18 cellular contexts compared by ENCODE assay signal in the genomic region with DNA sequence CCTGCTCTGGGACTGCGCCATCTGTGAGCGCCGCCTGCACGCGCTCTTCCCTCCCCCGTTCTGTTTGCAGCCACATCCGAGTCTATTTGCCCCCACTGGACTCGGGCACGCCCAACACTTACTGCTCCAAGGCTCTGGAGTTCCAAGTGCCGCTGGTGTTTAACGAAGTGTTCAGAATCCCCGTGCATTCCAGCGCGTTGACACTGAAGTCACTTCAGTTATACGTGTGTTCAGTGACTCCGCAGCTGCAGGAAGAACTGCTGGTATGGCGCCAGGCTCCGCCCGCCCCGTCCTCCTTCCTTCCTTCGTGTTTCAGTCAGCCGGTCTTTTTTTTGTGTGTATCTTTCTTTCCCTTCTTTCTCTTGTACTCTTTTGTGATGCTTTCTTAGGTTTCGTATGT. TPM values are rescaled to one million over a fixed set of nuclear protein-coding genes. Genes with fewer than 3 reads are reported as not detected.
A peak's percentile ranks its signal among the peaks of the same experiment; 100 is the strongest.
DNase-seq lines count a peak whose midpoint lies in the region; ATAC-seq and TF ChIP-seq lines count a peak whose summit lies in the region.
"Had no signal": no experiment of that assay in that cellular context is flagged by ENCODE, and none has a peak within 500 bp of the region (broad histone marks: within the 10 kb centered on the region; RNA-seq: fewer than 3 reads in every experiment).

No MANE protein-coding gene starts in this region.

- H3K27me3 Mint-ChIP-seq in activated CD4-positive, alpha-beta memory T cell treated with anti-CD3 and anti-CD28 coated beads, Interleukin-2, amount 10 ng/mL, durations not matched to agents 7 days and 5 days: no peaks in the 10 kb centered on the region
- H3K27me3 Mint-ChIP-seq: CD4-positive, CD25-positive, alpha-beta regulatory T cell had no signal

- peaks cover 0 to 57% (median 38%) of the 10 kb centered on the region in 11 experiments; a peak in 19 of 22 replicates for H3K36me3 ChIP-seq in BLaER1 treated with 17β-estradiol and CSF1 and Interleukin-3, amounts not matched to agents 10 nM and 100 nM
- H3K36me3 ChIP-seq in lung (ENCODE audit: control insufficient read depth in 2 of 2, insufficient read depth in 2 of 2, low read length in 2 of 2) (peaks cover 0 to 31% of the 10 kb centered on the region in 2 donors), Peyer's patch (peaks cover 0 to 16% (median 0%) of the 10 kb centered on the region in 3 donors)
- H3K36me3 ChIP-seq: HAP-1 had no signal

- H3K4me1 ChIP-seq in BLaER1 treated with 17β-estradiol and CSF1 and Interleukin-3, amounts not matched to agents 10 nM and 100 nM: peaks cover 29 to 68% (median 55%) of the 10 kb centered on the region in 10 experiments
- H3K4me1 ChIP-seq in lung (ENCODE audit: control insufficient read depth in 2 of 2, insufficient read depth in 2 of 2, low read length in 2 of 2) (no peaks in the 10 kb centered on the region), Peyer's patch (no peaks in the 10 kb centered on the region)
- H3K4me1 ChIP-seq: HAP-1 had no signal

- peaks cover 0 to 24% (median 0%) of the 10 kb centered on the region in 11 experiments; a peak in 3 of 22 replicates for H3K9me3 ChIP-seq in BLaER1 treated with 17β-estradiol and CSF1 and Interleukin-3, amounts not matched to agents 10 nM and 100 nM (replicated peaks in 1 of 11)
- peaks cover 0 to 3% of the 10 kb centered on the region in 2 donors for H3K9me3 ChIP-seq in lung (ENCODE audit: control insufficient read depth in 2 of 2, insufficient read depth in 1 of 2, low read length in 1 of 2)
- H3K9me3 ChIP-seq in Peyer's patch: no peaks in the 10 kb centered on the region

- H3K4me1 Mint-ChIP-seq in stimulated activated effector memory CD8-positive, alpha-beta T cell treated with anti-CD3 and anti-CD28 coated beads, Interleukin-12 subunit alpha, Interleukin-12 subunit beta, amount 100 ng/mL, for 72 hours: peaks cover 21% of the 10 kb centered on the region
- no peaks in the 10 kb centered on the region for H3K4me1 Mint-ChIP-seq in activated CD4-positive, alpha-beta memory T cell treated with anti-CD3 and anti-CD28 coated beads, Interleukin-2, amount 10 ng/mL, durations not matched to agents 7 days and 5 days

- WGBS in lung, 2 donors: 65 to 75% methylated on average over 22 to 23 of the region's 23 CpGs

- H3K4me3 ChIP-seq in BLaER1 treated with 17β-estradiol and CSF1 and Interleukin-3, amounts not matched to agents 10 nM and 100 nM: 0 out of 20 replicates have a peak overlapping the region, but pooled peaks of 1 of the 10 experiments have one; percentile 21
- H3K4me3 ChIP-seq in lung (no peak overlapping the region), Peyer's patch (no peak overlapping the region)
- H3K4me3 ChIP-seq: GM12878, GM23248, HAP-1 had no signal

- no peak overlapping the region for H3K4me3 Mint-ChIP-seq in stimulated activated effector memory CD8-positive, alpha-beta T cell treated with anti-CD3 and anti-CD28 coated beads, Interleukin-12 subunit alpha, Interleukin-12 subunit beta, amount 100 ng/mL, for 72 hours
- H3K4me3 Mint-ChIP-seq in activated CD4-positive, alpha-beta memory T cell treated with anti-CD3 and anti-CD28 coated beads, Interleukin-2, amount 10 ng/mL, durations not matched to agents 7 days and 5 days: no peak overlapping the region
- H3K4me3 Mint-ChIP-seq: CD4-positive, CD25-positive, alpha-beta regulatory T cell had no signal

- H4K20me1 ChIP-seq in BLaER1 treated with 17β-estradiol and CSF1 and Interleukin-3, amounts not matched to agents 10 nM and 100 nM: peaks cover 0 to 54% (median 10%) of the 10 kb centered on the region in 11 experiments; a peak in 9 of 22 replicates

- H3K27ac Mint-ChIP-seq in stimulated activated effector memory CD8-positive, alpha-beta T cell treated with anti-CD3 and anti-CD28 coated beads, Interleukin-12 subunit alpha, Interleukin-12 subunit beta, amount 100 ng/mL, for 72 hours: peak overlapping the region; percentile 40
- no peak overlapping the region for H3K27ac Mint-ChIP-seq in activated CD4-positive, alpha-beta memory T cell treated with anti-CD3 and anti-CD28 coated beads, Interleukin-2, amount 10 ng/mL, durations not matched to agents 7 days and 5 days

- H3K4me2 ChIP-seq in BLaER1 treated with 17β-estradiol and CSF1 and Interleukin-3, amounts not matched to agents 10 nM and 100 nM: peak overlapping the region; percentile 23 to 96 (median 78); a peak in 20 of 22 replicates

- H3K27ac ChIP-seq in BLaER1 treated with 17β-estradiol and CSF1 and Interleukin-3, amounts not matched to agents 10 nM and 100 nM: peak overlapping the region in 2 of 11 experiments; percentile 6 to 56; a peak in 5 of 22 replicates
- H3K27ac ChIP-seq in lung (ENCODE audit: low read depth in 1 of 2, low read length in 1 of 2): no peak overlapping the region
- H3K27ac ChIP-seq in Peyer's patch: no peak overlapping the region
- H3K27ac ChIP-seq: GM23248 had no signal

- DNase-seq in lung (ENCODE audit: low spot score) (peak; percentile 52), NCI-H446 (lab: John Stamatoyannopoulos, UW) (no peak), glomerular visceral epithelial cell (ENCODE audit: extremely low spot score) (no peak), Peyer's patch (no peak)
- DNase-seq in stimulated activated effector memory CD8-positive, alpha-beta T cell treated with anti-CD3 and anti-CD28 coated beads, Interleukin-12 subunit alpha, Interleukin-12 subunit beta, amount 100 ng/mL, for 72 hours (ENCODE audit: low spot score in 2 of 2): no peak
- DNase-seq in activated CD4-positive, alpha-beta memory T cell treated with anti-CD3 and anti-CD28 coated beads, Interleukin-2, amount 10 ng/mL, durations not matched to agents 7 days and 5 days: no peak
- DNase-seq: 8988T; CD4-positive, CD25-positive, alpha-beta regulatory T cell; CD8-positive, alpha-beta memory T cell; COR-L47; DMS 273 treated with DMSO at 0.1 percent for 48 hours; DMS53; DND-41; EL; GM23248 had no signal

- TF ChIP-seq CTCF in lung (IDR thresholded peaks at IDR 0.05; ENCODE audit: control extremely low read depth, extremely low read depth) (no peak), Peyer's patch (IDR thresholded peaks at IDR 0.05) (no peak)

- H3K36me3 Mint-ChIP-seq in stimulated activated effector memory CD8-positive, alpha-beta T cell treated with anti-CD3 and anti-CD28 coated beads, Interleukin-12 subunit alpha, Interleukin-12 subunit beta, amount 100 ng/mL, for 72 hours: peaks cover 73% of the 10 kb centered on the region
- peaks cover 2% of the 10 kb centered on the region for H3K36me3 Mint-ChIP-seq in activated CD4-positive, alpha-beta memory T cell treated with anti-CD3 and anti-CD28 coated beads, Interleukin-2, amount 10 ng/mL, durations not matched to agents 7 days and 5 days (ENCODE audit: low read depth)

- H3K9ac ChIP-seq in BLaER1 treated with 17β-estradiol and CSF1 and Interleukin-3, amounts not matched to agents 10 nM and 100 nM: peak overlapping the region in 3 of 11 experiments; percentile 4 to 38 (median 19); a peak in 2 of 22 replicates
- H3K9ac ChIP-seq: GM23248 had no signal

- no peaks in the 10 kb centered on the region for H3K9me3 Mint-ChIP-seq in stimulated activated effector memory CD8-positive, alpha-beta T cell treated with anti-CD3 and anti-CD28 coated beads, Interleukin-12 subunit alpha, Interleukin-12 subunit beta, amount 100 ng/mL, for 72 hours
- H3K9me3 Mint-ChIP-seq in activated CD4-positive, alpha-beta memory T cell treated with anti-CD3 and anti-CD28 coated beads, Interleukin-2, amount 10 ng/mL, durations not matched to agents 7 days and 5 days: no peaks in the 10 kb centered on the region
- H3K9me3 Mint-ChIP-seq: CD4-positive, CD25-positive, alpha-beta regulatory T cell; CD8-positive, alpha-beta memory T cell had no signal

- CTCF ChIA-PET in activated CD4-positive, alpha-beta memory T cell treated with anti-CD3 and anti-CD28 coated beads, Interleukin-2, amount 10 ng/mL, durations not matched to agents 7 days and 5 days (lab: Charles Lee): no interaction called here

- no peak for TF ChIP-seq POLR2A in Peyer's patch (IDR thresholded peaks at IDR 0.05)

- peak; percentile 62 for ATAC-seq in lung (ENCODE audit: insufficient read depth, low FRiP score)
- no peak for ATAC-seq in stimulated activated effector memory CD8-positive, alpha-beta T cell treated with anti-CD3 and anti-CD28 coated beads, Interleukin-12 subunit alpha, Interleukin-12 subunit beta, amount 100 ng/mL, for 72 hours
- ATAC-seq: GM12878 had no signal

- POLR2A ChIA-PET in activated CD4-positive, alpha-beta memory T cell treated with anti-CD3 and anti-CD28 coated beads, Interleukin-2, amount 10 ng/mL, durations not matched to agents 7 days and 5 days (lab: Charles Lee): no interaction called here

- H3K27me3 ChIP-seq in BLaER1 treated with 17β-estradiol and CSF1 and Interleukin-3, amounts not matched to agents 10 nM and 100 nM: peaks cover 10 to 56% (median 20%) of the 10 kb centered on the region in 11 experiments; a peak in 21 of 22 replicates
- no peaks in the 10 kb centered on the region for H3K27me3 ChIP-seq in lung (ENCODE audit: control insufficient read depth, insufficient read depth)
- no peaks in the 10 kb centered on the region for H3K27me3 ChIP-seq in Peyer's patch

RNA-seq across cellular contexts. Expression of gene CLCN4, which starts 30.7 kb away (rescaled TPM):
- 10 to 100 TPM in 1 of 2 donors, 1 to 10 TPM in 1; 9.3 to 11.3 TPM for total RNA-seq in lung
- 1 to 10 TPM; 2.1 to 2.3 TPM for polyA plus RNA-seq in lung
- not detected for total RNA-seq in activated CD4-positive, alpha-beta memory T cell treated with anti-CD3 and anti-CD28 coated beads, Interleukin-2, amount 10 ng/mL, durations not matched to agents 7 days and 5 days
- total RNA-seq in Peyer's patch: 1 to 10 TPM in 2 of 4 donors, under 1 TPM in 1, not detected in 1; 0.35 to 4.3 (median 1.7) TPM
- polyA plus RNA-seq: CD4-positive, CD25-positive, alpha-beta regulatory T cell; CD8-positive, alpha-beta memory T cell had no signal
